In the genomic region with DNA sequence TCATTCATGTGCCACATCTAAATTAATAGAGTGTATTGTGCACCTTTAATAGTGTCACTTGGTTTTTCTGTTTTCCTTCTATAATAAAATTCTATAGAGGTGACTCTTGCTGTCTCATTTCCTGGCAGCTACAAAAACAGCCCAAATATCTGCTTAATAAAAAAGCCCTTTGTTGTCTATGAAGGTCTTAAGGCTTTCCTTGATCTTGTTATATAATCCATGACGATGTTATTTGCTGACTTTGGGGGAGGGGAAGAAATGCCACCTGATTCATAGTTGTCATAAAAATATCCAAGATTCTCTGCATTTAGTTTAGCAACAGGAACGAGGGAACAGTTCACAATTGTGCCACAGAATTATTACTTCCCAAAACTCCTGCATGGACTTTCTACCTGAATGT, we compare ENCODE assay signal across 9 cellular contexts. TPM values are rescaled to one million over a fixed set of nuclear protein-coding genes. Genes with fewer than 3 reads are reported as not detected.
DNase-seq lines count a peak whose midpoint lies in the region; ATAC-seq and TF ChIP-seq lines count a peak whose summit lies in the region.
"Had no signal": no experiment of that assay in that cellular context is flagged by ENCODE, and none has a peak within 500 bp of the region (broad histone marks: within the 10 kb centered on the region; RNA-seq: fewer than 3 reads in every experiment).

No MANE protein-coding gene starts in this region.

- no peaks in the 10 kb centered on the region for H3K27me3 ChIP-seq in HUES6 (ENCODE audit: control insufficient read depth, insufficient read depth, low read length)
- H3K27me3 ChIP-seq in ascending aorta: no peaks in the 10 kb centered on the region

- H3K9me3 ChIP-seq in HUES6 (ENCODE audit: control insufficient read depth, insufficient read depth, low read depth, low read length): no peaks in the 10 kb centered on the region
- no peaks in the 10 kb centered on the region for H3K9me3 ChIP-seq in ascending aorta

- H3K36me3 ChIP-seq in HUES6 (ENCODE audit: control insufficient read depth, insufficient read depth, low read length): no peaks in the 10 kb centered on the region
- no peaks in the 10 kb centered on the region for H3K36me3 ChIP-seq in ascending aorta

- H3K4me1 Mint-ChIP-seq in glutamatergic neuron (ENCODE audit: low read depth, unreplicated experiment): peaks cover 24% of the 10 kb centered on the region

- DNase-seq in ascending aorta (ENCODE audit: low spot score in 2 of 2): no peak
- no peak for DNase-seq in left colon
- no peak for DNase-seq in glutamatergic neuron
- DNase-seq in T1000 (lab: John Stamatoyannopoulos, UW): no peak
- no peak for DNase-seq in DMS53 treated with DMSO at 0.1 percent for 48 hours (lab: John Stamatoyannopoulos, UW; ENCODE audit: unreplicated experiment)
- DNase-seq in GM19240 (ENCODE audit: insufficient read length, low spot score): no peak
- DNase-seq: activated naive CD4-positive, alpha-beta T cell treated with anti-CD3 and anti-CD28 coated beads, Interleukin-2, amount 10 ng/mL, durations not matched to agents 7 days and 5 days had no signal

- no peak overlapping the region for H3K27ac ChIP-seq in HUES6 (ENCODE audit: low read depth, low read length)
- peak overlapping the region; percentile 87 to 90 for H3K27ac ChIP-seq in ascending aorta
- H3K27ac ChIP-seq in temporal lobe (ENCODE audit: low read depth, low read length): peak overlapping the region; percentile 45

- H3K4me1 ChIP-seq in HUES6 (ENCODE audit: control insufficient read depth, insufficient read depth, low read length): peaks cover 49% of the 10 kb centered on the region
- peaks cover 1 to 59% of the 10 kb centered on the region in 2 donors for H3K4me1 ChIP-seq in ascending aorta

- H3K27me3 Mint-ChIP-seq in glutamatergic neuron (ENCODE audit: unreplicated experiment): no peaks in the 10 kb centered on the region
- H3K27me3 Mint-ChIP-seq: activated naive CD4-positive, alpha-beta T cell treated with anti-CD3 and anti-CD28 coated beads, Interleukin-2, amount 10 ng/mL, durations not matched to agents 7 days and 5 days had no signal

- intact Hi-C loops in ascending aorta (cut with DNase I): loop anchor here (2.0 to 5.0 kb wide), 2 partner anchors 29 to 53 kb away; no protein-coding TSS in a partner anchor
- intact Hi-C loops in left colon (cut with DNase I, micrococcal nuclease): no loop called here

- no peak overlapping the region for H3K4me3 Mint-ChIP-seq in glutamatergic neuron (ENCODE audit: unreplicated experiment)
- H3K4me3 Mint-ChIP-seq: activated naive CD4-positive, alpha-beta T cell treated with anti-CD3 and anti-CD28 coated beads, Interleukin-2, amount 10 ng/mL, durations not matched to agents 7 days and 5 days had no signal

- ATAC-seq in left colon: peak; percentile 28

- H3K9ac ChIP-seq in HUES6 (ENCODE audit: low read length): no peak overlapping the region

- no peaks in the 10 kb centered on the region for H3K36me3 Mint-ChIP-seq in glutamatergic neuron (ENCODE audit: unreplicated experiment)

- peak overlapping the region; percentile 66; the same call in 1 of the 2 replicates for H3K4me3 ChIP-seq in HUES6 (ENCODE audit: low read depth, low read length)
- H3K4me3 ChIP-seq in ascending aorta: peak overlapping the region in 1 of 2 donors; percentile 68

- peaks cover 1% of the 10 kb centered on the region for H3K9me3 Mint-ChIP-seq in glutamatergic neuron (ENCODE audit: unreplicated experiment)
- H3K9me3 Mint-ChIP-seq: activated naive CD4-positive, alpha-beta T cell treated with anti-CD3 and anti-CD28 coated beads, Interleukin-2, amount 10 ng/mL, durations not matched to agents 7 days and 5 days had no signal

- TF ChIP-seq CTCF in ascending aorta (IDR thresholded peaks at IDR 0.05) (no peak), glutamatergic neuron (IDR thresholded peaks at IDR 0.05; ENCODE audit: partially characterized antibody, unreplicated experiment) (no peak)

- no peak overlapping the region for H3K27ac Mint-ChIP-seq in glutamatergic neuron (ENCODE audit: unreplicated experiment)
- H3K27ac Mint-ChIP-seq: activated naive CD4-positive, alpha-beta T cell treated with anti-CD3 and anti-CD28 coated beads, Interleukin-2, amount 10 ng/mL, durations not matched to agents 7 days and 5 days had no signal

RNA-seq across cellular contexts. Expression of gene CPEB4, which starts 31.3 kb away (rescaled TPM):
- total RNA-seq in ascending aorta (37.4 TPM), left colon (10 to 100 TPM; 42.1 to 42.8 TPM), temporal lobe (78.7 TPM), glutamatergic neuron (ENCODE audit: unreplicated experiment) (104 TPM)
